1 cellular context compared by ENCODE assay signal in the genomic region with DNA sequence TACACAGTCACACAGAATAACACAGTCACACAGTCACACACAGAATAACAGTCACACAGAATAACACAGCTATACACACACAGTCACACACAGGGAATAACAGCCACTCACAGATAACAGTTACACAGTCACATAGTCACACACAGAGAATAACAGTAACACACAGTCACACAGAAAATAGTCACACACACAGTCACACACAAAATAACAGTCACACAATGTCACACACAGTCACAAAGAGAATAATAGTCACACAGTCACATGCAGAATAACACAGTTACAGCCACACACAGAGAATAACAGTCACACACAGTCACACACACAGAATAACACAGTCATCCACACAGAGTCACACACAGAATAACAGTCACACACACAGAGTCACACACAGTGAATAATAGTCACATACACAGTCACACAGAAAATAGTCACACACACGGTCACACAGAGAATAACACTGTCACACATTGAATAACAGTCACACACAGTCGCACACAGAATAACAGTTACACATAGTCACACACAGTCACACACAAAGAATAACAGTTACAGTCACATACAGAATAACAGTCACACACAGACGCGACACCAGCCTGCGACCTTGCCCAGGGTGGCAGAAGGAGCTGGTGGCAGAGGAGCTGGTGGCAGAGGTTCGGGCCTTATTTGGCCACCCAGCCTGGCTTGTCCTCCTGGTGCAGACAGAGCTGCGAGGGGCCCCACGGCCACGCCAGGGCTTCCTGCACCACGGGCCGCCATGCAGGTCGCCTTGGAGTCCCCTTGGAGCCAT.
TF ChIP-seq lines count a peak whose summit lies in the region.

No MANE protein-coding gene starts in this region.

TF ChIP-seq in IMR-90, 13 proteins besides CTCF, POLR2A, EP300 and RAD21:
- TF ChIP-seq, protein P1, sequence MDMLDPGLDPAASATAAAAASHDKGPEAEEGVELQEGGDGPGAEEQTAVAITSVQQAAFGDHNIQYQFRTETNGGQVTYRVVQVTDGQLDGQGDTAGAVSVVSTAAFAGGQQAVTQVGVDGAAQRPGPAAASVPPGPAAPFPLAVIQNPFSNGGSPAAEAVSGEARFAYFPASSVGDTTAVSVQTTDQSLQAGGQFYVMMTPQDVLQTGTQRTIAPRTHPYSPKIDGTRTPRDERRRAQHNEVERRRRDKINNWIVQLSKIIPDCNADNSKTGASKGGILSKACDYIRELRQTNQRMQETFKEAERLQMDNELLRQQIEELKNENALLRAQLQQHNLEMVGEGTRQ (IDR thresholded peaks at IDR 0.05; ENCODE audit: low read depth, low read length) = no peak
- TF ChIP-seq SMC3 (IDR thresholded peaks at IDR 0.05; ENCODE audit: low read depth, low read length) (no peak), ELK1 (IDR thresholded peaks at IDR 0.05; ENCODE audit: borderline replicate concordance, low read depth, low read length) (no peak), RFX5 (IDR thresholded peaks at IDR 0.05; ENCODE audit: low read depth, low read length) (no peak), CHD1 (IDR thresholded peaks at IDR 0.05; ENCODE audit: low read depth, low read length) (no peak), MAZ (IDR thresholded peaks at IDR 0.05; ENCODE audit: borderline replicate concordance, low read depth, low read length) (no peak), MXI1 (IDR thresholded peaks at IDR 0.05; ENCODE audit: borderline replicate concordance, low read depth, low read length) (no peak), CEBPB (IDR thresholded peaks at IDR 0.05; ENCODE audit: low read depth, low read length) (no peak), NFE2L2 (IDR thresholded peaks at IDR 0.05; ENCODE audit: low read depth, low read length) (no peak), BHLHE40 (IDR thresholded peaks at IDR 0.05; ENCODE audit: low read depth, low read length) (no peak), RCOR1 (IDR thresholded peaks at IDR 0.05; ENCODE audit: insufficient replicate concordance, low read length) (no peak)
TF ChIP-seq in IMR-90: peak in this region for 0.
